21 cellular contexts compared by ENCODE assay signal in genomic region chr11:68479390-68479789, GRCh38.
"Had no signal": no experiment of that assay in that cellular context is flagged by ENCODE, and none has a peak within 500 bp of the region (broad histone marks: within the 10 kb centered on the region; RNA-seq: fewer than 3 reads in every experiment).

No MANE protein-coding gene starts in this region.

- H3K4me1 ChIP-seq: foreskin keratinocyte had no signal

- H3K4me3 ChIP-seq: lower lobe of right lung, thyroid gland had no signal

- H3K27me3 Mint-ChIP-seq: naive B cell, progenitor cell of endocrine pancreas had no signal

- ATAC-seq: activated CD4-positive, CD25-positive, alpha-beta regulatory T cell treated with anti-CD3 and anti-CD28 coated beads, Interleukin-2, amount 50 U/mL, for 24 hours; foreskin keratinocyte; lower lobe of right lung; stimulated activated naive CD8-positive, alpha-beta T cell treated with anti-CD3 and anti-CD28 coated beads, Interleukin-15, Interleukin-2, amounts not matched to agents 100 U/mL and 50 U/mL, for 24 hours had no signal

- H3K27me3 ChIP-seq: brain microvascular endothelial cell, foreskin keratinocyte, thyroid gland had no signal

- H3K9me3 ChIP-seq: lower lobe of right lung, thyroid gland had no signal

- H3K36me3 ChIP-seq: brain microvascular endothelial cell, lower lobe of right lung, thyroid gland had no signal

- DNase-seq: activated CD4-positive, alpha-beta T cell treated with anti-CD3 and anti-CD28 coated beads, Interleukin-2, amount 50 U/mL, for 4 hours; activated CD8-positive, alpha-beta memory T cell treated with anti-CD3 and anti-CD28 coated beads for 24 hours; activated CD8-positive, alpha-beta memory T cell treated with anti-CD3 and anti-CD28 coated beads, Interleukin-2, amount 50 U/mL, for 4 hours; activated naive CD4-positive, alpha-beta T cell treated with Interleukin-2 at 50 U/mL for 16 hours; activated T-cell treated with anti-CD3 and anti-CD28 coated beads, Interleukin-2, amount 50 U/mL, for 48 hours; aorta; brain microvascular endothelial cell; caudate nucleus; effector memory CD4-positive, alpha-beta T cell; foreskin keratinocyte; lower lobe of right lung; mesendoderm; naive B cell; stimulated activated CD4-positive, alpha-beta T cell treated with anti-CD3 and anti-CD28 coated beads, Interleukin-4, amount 100 ng/mL, for 4 hours; stimulated activated naive CD8-positive, alpha-beta T cell treated with anti-CD3 and anti-CD28 coated beads, Interleukin-15, Interleukin-2, amounts not matched to agents 100 U/mL and 50 U/mL, for 24 hours; SW 1271; T-helper 2 cell; thyroid gland had no signal

- H3K27ac ChIP-seq: brain microvascular endothelial cell, foreskin keratinocyte, lower lobe of right lung had no signal

- H3K36me3 Mint-ChIP-seq: naive B cell had no signal

- FAIRE-seq: colon had no signal
